2 cellular contexts compared by ENCODE assay signal in the genomic region with DNA sequence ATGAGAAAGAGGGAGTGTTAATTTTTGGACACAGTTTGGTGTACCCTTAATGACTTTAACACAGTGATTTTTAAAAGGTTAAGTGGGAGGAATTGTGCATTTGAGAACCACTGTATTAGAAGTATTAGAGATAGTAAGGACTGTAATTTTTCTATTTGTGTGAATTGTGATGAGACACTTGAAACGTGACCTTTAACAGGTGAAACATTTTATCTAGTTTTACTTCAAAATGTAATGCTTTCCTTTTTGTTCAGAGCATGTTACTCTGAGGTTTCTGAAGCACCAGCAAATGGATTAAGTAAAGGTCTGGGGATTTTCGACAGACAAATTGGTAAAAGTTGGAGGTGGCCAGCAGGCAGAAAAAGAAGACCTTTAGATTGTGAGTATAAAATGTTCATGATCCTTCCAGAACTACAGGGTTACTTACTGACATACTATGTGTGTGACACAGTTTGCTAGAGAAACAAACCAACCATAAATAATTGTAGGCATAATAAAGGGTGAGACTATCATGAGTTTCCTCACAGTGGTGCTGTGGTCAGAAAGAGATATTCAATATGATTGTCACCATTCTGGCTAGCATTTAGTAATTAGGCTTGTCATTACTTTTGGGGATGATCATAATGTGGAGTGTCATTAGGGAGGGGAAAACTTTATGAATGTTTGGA.
TF ChIP-seq lines count a peak whose summit lies in the region.

No MANE protein-coding gene starts in this region.

TF ChIP-seq in SK-N-SH treated with all-trans-retinoic acid at 6 μM for 48 hours, 23 proteins besides CTCF, POLR2A, EP300 and RAD21 (continued from another document):
- no peak for TF ChIP-seq PATZ1 (CRISPR knock-in tag; IDR thresholded peaks at IDR 0.05; ENCODE audit: borderline replicate concordance)
- TF ChIP-seq, protein P1, sequence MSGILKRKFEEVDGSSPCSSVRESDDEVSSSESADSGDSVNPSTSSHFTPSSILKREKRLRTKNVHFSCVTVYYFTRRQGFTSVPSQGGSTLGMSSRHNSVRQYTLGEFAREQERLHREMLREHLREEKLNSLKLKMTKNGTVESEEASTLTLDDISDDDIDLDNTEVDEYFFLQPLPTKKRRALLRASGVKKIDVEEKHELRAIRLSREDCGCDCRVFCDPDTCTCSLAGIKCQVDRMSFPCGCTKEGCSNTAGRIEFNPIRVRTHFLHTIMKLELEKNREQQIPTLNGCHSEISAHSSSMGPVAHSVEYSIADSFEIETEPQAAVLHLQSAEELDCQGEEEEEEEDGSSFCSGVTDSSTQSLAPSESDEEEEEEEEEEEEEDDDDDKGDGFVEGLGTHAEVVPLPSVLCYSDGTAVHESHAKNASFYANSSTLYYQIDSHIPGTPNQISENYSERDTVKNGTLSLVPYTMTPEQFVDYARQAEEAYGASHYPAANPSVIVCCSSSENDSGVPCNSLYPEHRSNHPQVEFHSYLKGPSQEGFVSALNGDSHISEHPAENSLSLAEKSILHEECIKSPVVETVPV (CRISPR knock-in tag; IDR thresholded peaks at IDR 0.05): no peak
- TF ChIP-seq, protein P2, sequence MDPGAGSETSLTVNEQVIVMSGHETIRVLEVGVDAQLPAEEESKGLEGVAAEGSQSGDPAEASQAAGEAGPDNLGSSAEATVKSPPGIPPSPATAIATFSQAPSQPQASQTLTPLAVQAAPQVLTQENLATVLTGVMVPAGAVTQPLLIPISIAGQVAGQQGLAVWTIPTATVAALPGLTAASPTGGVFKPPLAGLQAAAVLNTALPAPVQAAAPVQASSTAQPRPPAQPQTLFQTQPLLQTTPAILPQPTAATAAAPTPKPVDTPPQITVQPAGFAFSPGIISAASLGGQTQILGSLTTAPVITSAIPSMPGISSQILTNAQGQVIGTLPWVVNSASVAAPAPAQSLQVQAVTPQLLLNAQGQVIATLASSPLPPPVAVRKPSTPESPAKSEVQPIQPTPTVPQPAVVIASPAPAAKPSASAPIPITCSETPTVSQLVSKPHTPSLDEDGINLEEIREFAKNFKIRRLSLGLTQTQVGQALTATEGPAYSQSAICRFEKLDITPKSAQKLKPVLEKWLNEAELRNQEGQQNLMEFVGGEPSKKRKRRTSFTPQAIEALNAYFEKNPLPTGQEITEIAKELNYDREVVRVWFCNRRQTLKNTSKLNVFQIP (CRISPR knock-in tag; IDR thresholded peaks at IDR 0.05; ENCODE audit: borderline replicate concordance, low read depth): no peak
- TF ChIP-seq TOX (CRISPR knock-in tag; IDR thresholded peaks at IDR 0.05; ENCODE audit: borderline replicate concordance): no peak
- TF ChIP-seq, protein P3, sequence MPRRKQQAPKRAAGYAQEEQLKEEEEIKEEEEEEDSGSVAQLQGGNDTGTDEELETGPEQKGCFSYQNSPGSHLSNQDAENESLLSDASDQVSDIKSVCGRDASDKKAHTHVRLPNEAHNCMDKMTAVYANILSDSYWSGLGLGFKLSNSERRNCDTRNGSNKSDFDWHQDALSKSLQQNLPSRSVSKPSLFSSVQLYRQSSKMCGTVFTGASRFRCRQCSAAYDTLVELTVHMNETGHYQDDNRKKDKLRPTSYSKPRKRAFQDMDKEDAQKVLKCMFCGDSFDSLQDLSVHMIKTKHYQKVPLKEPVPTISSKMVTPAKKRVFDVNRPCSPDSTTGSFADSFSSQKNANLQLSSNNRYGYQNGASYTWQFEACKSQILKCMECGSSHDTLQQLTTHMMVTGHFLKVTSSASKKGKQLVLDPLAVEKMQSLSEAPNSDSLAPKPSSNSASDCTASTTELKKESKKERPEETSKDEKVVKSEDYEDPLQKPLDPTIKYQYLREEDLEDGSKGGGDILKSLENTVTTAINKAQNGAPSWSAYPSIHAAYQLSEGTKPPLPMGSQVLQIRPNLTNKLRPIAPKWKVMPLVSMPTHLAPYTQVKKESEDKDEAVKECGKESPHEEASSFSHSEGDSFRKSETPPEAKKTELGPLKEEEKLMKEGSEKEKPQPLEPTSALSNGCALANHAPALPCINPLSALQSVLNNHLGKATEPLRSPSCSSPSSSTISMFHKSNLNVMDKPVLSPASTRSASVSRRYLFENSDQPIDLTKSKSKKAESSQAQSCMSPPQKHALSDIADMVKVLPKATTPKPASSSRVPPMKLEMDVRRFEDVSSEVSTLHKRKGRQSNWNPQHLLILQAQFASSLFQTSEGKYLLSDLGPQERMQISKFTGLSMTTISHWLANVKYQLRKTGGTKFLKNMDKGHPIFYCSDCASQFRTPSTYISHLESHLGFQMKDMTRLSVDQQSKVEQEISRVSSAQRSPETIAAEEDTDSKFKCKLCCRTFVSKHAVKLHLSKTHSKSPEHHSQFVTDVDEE (CRISPR knock-in tag; IDR thresholded peaks at IDR 0.05): no peak
- TF ChIP-seq RARB (CRISPR knock-in tag; IDR thresholded peaks at IDR 0.05): no peak
- TF ChIP-seq ZNF70 (CRISPR knock-in tag; IDR thresholded peaks at IDR 0.05): no peak
- no peak for TF ChIP-seq ARNTL (CRISPR knock-in tag; IDR thresholded peaks at IDR 0.05; ENCODE audit: borderline replicate concordance, low read depth)
- TF ChIP-seq SNAI2 (CRISPR knock-in tag; IDR thresholded peaks at IDR 0.05): no peak
- TF ChIP-seq ISL1 (CRISPR knock-in tag; IDR thresholded peaks at IDR 0.05): no peak
- no peak for TF ChIP-seq GLIS3 (CRISPR knock-in tag; IDR thresholded peaks at IDR 0.05)
- no peak for TF ChIP-seq ZC3H10 (CRISPR knock-in tag; IDR thresholded peaks at IDR 0.05)
- TF ChIP-seq TCF4 (CRISPR knock-in tag; IDR thresholded peaks at IDR 0.05; ENCODE audit: borderline replicate concordance): no peak
- TF ChIP-seq ZFP30 (CRISPR knock-in tag; IDR thresholded peaks at IDR 0.05): no peak

TF ChIP-seq in SK-N-SH, 30 proteins besides CTCF, POLR2A, EP300 and RAD21 (continued from another document):
- TF ChIP-seq, protein P4, sequence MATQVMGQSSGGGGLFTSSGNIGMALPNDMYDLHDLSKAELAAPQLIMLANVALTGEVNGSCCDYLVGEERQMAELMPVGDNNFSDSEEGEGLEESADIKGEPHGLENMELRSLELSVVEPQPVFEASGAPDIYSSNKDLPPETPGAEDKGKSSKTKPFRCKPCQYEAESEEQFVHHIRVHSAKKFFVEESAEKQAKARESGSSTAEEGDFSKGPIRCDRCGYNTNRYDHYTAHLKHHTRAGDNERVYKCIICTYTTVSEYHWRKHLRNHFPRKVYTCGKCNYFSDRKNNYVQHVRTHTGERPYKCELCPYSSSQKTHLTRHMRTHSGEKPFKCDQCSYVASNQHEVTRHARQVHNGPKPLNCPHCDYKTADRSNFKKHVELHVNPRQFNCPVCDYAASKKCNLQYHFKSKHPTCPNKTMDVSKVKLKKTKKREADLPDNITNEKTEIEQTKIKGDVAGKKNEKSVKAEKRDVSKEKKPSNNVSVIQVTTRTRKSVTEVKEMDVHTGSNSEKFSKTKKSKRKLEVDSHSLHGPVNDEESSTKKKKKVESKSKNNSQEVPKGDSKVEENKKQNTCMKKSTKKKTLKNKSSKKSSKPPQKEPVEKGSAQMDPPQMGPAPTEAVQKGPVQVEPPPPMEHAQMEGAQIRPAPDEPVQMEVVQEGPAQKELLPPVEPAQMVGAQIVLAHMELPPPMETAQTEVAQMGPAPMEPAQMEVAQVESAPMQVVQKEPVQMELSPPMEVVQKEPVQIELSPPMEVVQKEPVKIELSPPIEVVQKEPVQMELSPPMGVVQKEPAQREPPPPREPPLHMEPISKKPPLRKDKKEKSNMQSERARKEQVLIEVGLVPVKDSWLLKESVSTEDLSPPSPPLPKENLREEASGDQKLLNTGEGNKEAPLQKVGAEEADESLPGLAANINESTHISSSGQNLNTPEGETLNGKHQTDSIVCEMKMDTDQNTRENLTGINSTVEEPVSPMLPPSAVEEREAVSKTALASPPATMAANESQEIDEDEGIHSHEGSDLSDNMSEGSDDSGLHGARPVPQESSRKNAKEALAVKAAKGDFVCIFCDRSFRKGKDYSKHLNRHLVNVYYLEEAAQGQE (IDR thresholded peaks at IDR 0.05; ENCODE audit: low read depth, low read length): no peak
- TF ChIP-seq TEAD4 (IDR thresholded peaks at IDR 0.05; ENCODE audit: borderline replicate concordance, insufficient read depth): no peak
- TF ChIP-seq NFIC (IDR thresholded peaks at IDR 0.05; ENCODE audit: borderline replicate concordance): no peak
- TF ChIP-seq MEF2A (IDR thresholded peaks at IDR 0.05; ENCODE audit: borderline replicate concordance, low read depth): no peak
- TF ChIP-seq NRF1 (IDR thresholded peaks at IDR 0.05; ENCODE audit: low read depth, low read length): no peak
- TF ChIP-seq YY1 (IDR thresholded peaks at IDR 0.05; ENCODE audit: low read depth): no peak
- TF ChIP-seq FOXJ3 (CRISPR knock-in tag; IDR thresholded peaks at IDR 0.05): no peak
- TF ChIP-seq MXI1 (IDR thresholded peaks at IDR 0.05; ENCODE audit: low read depth, low read length): no peak
- TF ChIP-seq TCF12 (IDR thresholded peaks at IDR 0.05): no peak
- no peak for TF ChIP-seq FOXM1 (IDR thresholded peaks at IDR 0.05; ENCODE audit: low read depth)
- TF ChIP-seq FOSL2 (IDR thresholded peaks at IDR 0.05; ENCODE audit: borderline replicate concordance, low read depth): no peak
